3 cellular contexts compared by ENCODE assay signal in the genomic region with DNA sequence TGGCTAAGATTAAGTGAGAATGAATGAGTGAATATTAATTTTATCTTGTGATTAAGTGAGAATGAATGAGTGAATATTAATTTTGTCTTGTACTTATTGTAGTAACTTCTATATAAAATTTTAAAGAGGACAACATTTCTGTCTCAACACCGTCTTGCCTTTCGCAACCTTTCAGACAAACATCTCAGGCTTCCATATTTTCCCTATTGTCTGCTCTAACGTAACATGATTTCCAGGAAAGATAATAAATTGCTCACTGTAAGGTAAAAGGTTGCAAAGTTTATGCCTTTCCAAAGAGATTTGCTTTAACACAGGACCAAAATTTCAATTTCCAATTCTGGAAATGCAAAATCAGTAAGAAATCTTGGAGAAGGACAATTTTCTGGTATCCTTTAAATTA.
"Had no signal": no experiment of that assay in that cellular context is flagged by ENCODE, and none has a peak within 500 bp of the region (broad histone marks: within the 10 kb centered on the region; RNA-seq: fewer than 3 reads in every experiment).

No MANE protein-coding gene starts in this region.

- DNase-seq: GDM1, GF-D8 had no signal

- H3K4me3 ChIP-seq: GM12878 had no signal

- ATAC-seq: GM12878 had no signal
